23 cellular contexts compared by ENCODE assay signal in the genomic region with DNA sequence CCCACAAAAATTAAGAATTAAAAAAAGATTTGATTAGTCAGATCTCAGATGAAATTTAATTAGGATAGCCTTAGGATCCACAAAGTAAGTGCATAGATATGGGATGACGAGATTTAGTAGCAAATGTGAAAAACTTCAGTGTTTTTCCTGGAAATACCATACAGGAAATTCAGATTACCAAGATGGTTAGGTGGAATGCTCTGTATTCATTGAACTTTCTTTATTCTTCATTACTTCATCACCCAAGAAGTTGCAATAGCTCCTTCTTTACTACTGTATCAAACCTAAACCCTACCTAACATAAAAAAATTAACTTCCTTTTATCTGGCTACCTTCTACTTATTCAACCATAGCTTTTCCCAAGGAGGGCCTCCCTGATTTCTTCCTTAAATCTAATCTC.
DNase-seq lines count a peak whose midpoint lies in the region; ATAC-seq and TF ChIP-seq lines count a peak whose summit lies in the region.
"Had no signal": no experiment of that assay in that cellular context is flagged by ENCODE, and none has a peak within 500 bp of the region (broad histone marks: within the 10 kb centered on the region; RNA-seq: fewer than 3 reads in every experiment).

No MANE protein-coding gene starts in this region.

- H3K27ac ChIP-seq in SJSA1, result peak overlapping the region; percentile 42; the same call in 1 of the 2 replicates
- H3K27ac ChIP-seq: RWPE1 had no signal

- peaks cover 22% of the 10 kb centered on the region for H3K4me1 ChIP-seq in SJSA1 (replicated peaks)

- peak; percentile 56 for DNase-seq in EH (ENCODE audit: low read depth)
- no peak for DNase-seq in SJSA1 (ENCODE audit: low read depth in 1 of 2, low spot score in 2 of 2)
- peak; percentile 18 for DNase-seq in dedifferentiated amniotic fluid mesenchymal stem cell (ENCODE audit: extremely low spot score)
- no peak for DNase-seq in progenitor cell of endocrine pancreas (ENCODE audit: low spot score, unreplicated experiment)
- no peak for DNase-seq in stimulated activated CD8-positive, alpha-beta memory T cell treated with anti-CD3 and anti-CD28 coated beads, Interleukin-4, amount 100 ng/mL, for 48 hours
- no peak for DNase-seq in KBM-7
- DNase-seq: 8988T; C1 segment of cervical spinal cord; CD4-positive, alpha-beta memory T cell; COR-L47; DMS79; H9; NCI-H1092; NCI-H1417 treated with DMSO at 0.1 percent for 48 hours; NCI-H1694 treated with DMSO at 0.1 percent for 48 hours; NCI-H2081; NCI-H2227 treated with DMSO at 0.1 percent for 48 hours; NCI-H510A; NCI-H69; SHP77 had no signal

- TF ChIP-seq CTCF in progenitor cell of endocrine pancreas (IDR thresholded peaks at IDR 0.05; ENCODE audit: unreplicated experiment), result no peak

- H3K36me3 ChIP-seq in SJSA1, result no peaks in the 10 kb centered on the region

- H3K27me3 ChIP-seq in SJSA1 (replicated peaks), result no peaks in the 10 kb centered on the region

- in situ Hi-C loops in KBM-7 (cut with MboI; ENCODE audit: low pct_unique_long_range_greater_than_20kb, low sequenced_read_pairs), result no loop called here

- H3K27me3 Mint-ChIP-seq in progenitor cell of endocrine pancreas, result no peaks in the 10 kb centered on the region
- H3K27me3 Mint-ChIP-seq: CD4-positive, alpha-beta memory T cell; IgD-negative memory B cell had no signal

- H3K4me3 Mint-ChIP-seq in progenitor cell of endocrine pancreas (ENCODE audit: low read depth), result no peak overlapping the region
- H3K4me3 Mint-ChIP-seq: CD4-positive, alpha-beta memory T cell; H9; IgD-negative memory B cell had no signal

- no peak for ATAC-seq in HG03460 (IDR thresholded peaks at IDR 0.05; ENCODE audit: unreplicated experiment)

- H3K36me3 Mint-ChIP-seq in progenitor cell of endocrine pancreas (ENCODE audit: insufficient read depth), result peaks cover 32% of the 10 kb centered on the region
- H3K36me3 Mint-ChIP-seq: CD4-positive, alpha-beta memory T cell; IgD-negative memory B cell had no signal

- peak overlapping the region; percentile 8 for H3K27ac Mint-ChIP-seq in progenitor cell of endocrine pancreas
- H3K27ac Mint-ChIP-seq: CD4-positive, alpha-beta memory T cell; H9; IgD-negative memory B cell had no signal

- H3K4me1 Mint-ChIP-seq in progenitor cell of endocrine pancreas (ENCODE audit: low read depth), result peaks cover 23% of the 10 kb centered on the region
- H3K4me1 Mint-ChIP-seq: CD4-positive, alpha-beta memory T cell; H9; IgD-negative memory B cell had no signal

- H3K9me3 ChIP-seq in SJSA1 (replicated peaks), result no peaks in the 10 kb centered on the region

- peaks cover 31% of the 10 kb centered on the region for H3K9me3 Mint-ChIP-seq in progenitor cell of endocrine pancreas (ENCODE audit: low read depth)

- H3K4me3 ChIP-seq in SJSA1, result no peak overlapping the region

Comparison
In these comparisons a context has a peak if more than half of its experiments do, and no peak if none do; other contexts are left out.
1. DNase-seq: peak in EH (single experiment) and dedifferentiated amniotic fluid mesenchymal stem cell (single experiment); none in SJSA1 (0 of 2), progenitor cell of endocrine pancreas (single experiment), stimulated activated CD8-positive, alpha-beta memory T cell treated with anti-CD3 and anti-CD28 coated beads, Interleukin-4, amount 100 ng/mL, for 48 hours (single experiment) and KBM-7 (single experiment).